8 cellular contexts compared by ENCODE assay signal in the genomic region with DNA sequence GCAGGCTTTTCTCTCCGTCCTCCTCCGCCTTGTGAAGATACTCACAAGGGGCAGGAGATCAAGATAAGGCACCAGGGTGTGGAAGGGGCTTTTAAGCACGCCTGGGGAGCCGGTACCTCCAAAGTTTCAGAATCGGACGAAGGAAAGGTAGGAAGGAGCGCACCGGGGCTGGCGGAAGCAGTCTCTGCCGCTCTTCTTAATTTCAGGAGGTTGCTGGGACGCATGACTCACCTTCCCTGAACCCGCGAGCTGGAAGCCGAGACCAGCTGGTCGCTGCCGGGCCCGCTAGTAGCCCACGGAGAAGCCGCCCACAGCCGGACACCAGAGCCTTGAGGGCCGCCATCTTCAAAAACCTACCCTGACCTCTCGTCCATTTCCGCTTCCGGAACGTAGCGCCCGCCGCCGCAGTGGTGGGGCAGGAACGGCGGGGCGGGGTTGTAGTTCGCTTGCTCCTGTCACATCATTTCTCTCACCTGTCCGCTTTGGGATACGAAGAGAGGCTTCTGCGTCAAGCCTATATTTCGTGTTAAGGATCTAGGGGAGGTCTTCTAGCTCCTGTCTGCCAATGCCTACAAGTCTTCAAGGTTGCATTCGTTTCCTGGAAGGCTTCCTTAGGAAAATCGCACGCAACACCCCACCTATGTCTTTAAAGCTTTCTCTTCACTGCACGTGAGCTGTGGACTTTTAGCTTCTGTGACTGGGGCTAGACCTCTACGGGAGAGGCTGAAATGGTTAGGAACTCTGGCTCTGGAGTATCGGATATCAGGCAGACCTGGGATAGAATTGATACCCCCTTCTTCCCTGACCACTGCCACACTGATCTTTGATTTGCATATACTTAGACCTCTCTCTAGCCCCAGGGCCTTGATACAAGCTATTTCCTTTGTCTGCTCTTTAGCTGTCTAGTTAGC. TPM values are rescaled to one million over a fixed set of nuclear protein-coding genes. Genes with fewer than 3 reads are reported as not detected.
DNase-seq lines count a peak whose midpoint lies in the region; ATAC-seq, FAIRE-seq and TF ChIP-seq lines count a peak whose summit lies in the region.

Gene MRPS18A, minus strand, starts transcription at position 355 of the 911 bp plus-strand sequence. Its CDS starts 12 bp downstream, at position 343.

- H3K4me1 ChIP-seq in astrocyte (ENCODE audit: insufficient read depth, low read length) = peaks cover 13% of the 10 kb centered on the region
- peaks cover 15% of the 10 kb centered on the region for H3K4me1 ChIP-seq in hepatocyte (ENCODE audit: insufficient read depth)

- H3K9ac ChIP-seq in astrocyte (ENCODE audit: low read length) = peak within 1 kb of the TSS; percentile 94

- no peaks in the 10 kb centered on the region for H3K9me2 ChIP-seq in hepatocyte (replicated peaks; ENCODE audit: insufficient read depth)

- H3K27me3 ChIP-seq in astrocyte (ENCODE audit: insufficient read depth, low read length) (no peaks in the 10 kb centered on the region), hepatocyte (no peaks in the 10 kb centered on the region)

- ATAC-seq in GM18502 (IDR thresholded peaks at IDR 0.05; ENCODE audit: poor library complexity, unreplicated experiment) = peak; percentile 96
- ATAC-seq in HG02840 (IDR thresholded peaks at IDR 0.05; ENCODE audit: low FRiP score, unreplicated experiment) = peak; percentile 93

- H2AFZ ChIP-seq in astrocyte (ENCODE audit: low read depth, low read length) (peak within 1 kb of the TSS; percentile 99), hepatocyte (peak within 1 kb of the TSS; percentile 78)

- no peaks in the 10 kb centered on the region for H3K9me3 Mint-ChIP-seq in astrocyte (ENCODE audit: unreplicated experiment)

- TF ChIP-seq CTCF in astrocyte (IDR thresholded peaks at IDR 0.05; ENCODE audit: insufficient read depth, low read depth, low read length) = no peak
- no peak for TF ChIP-seq CTCF in hepatocyte (IDR thresholded peaks at IDR 0.05; ENCODE audit: poor library complexity)
- TF ChIP-seq CTCF in retinal pigment epithelial cell (conservative IDR thresholded peaks at IDR 0.05; ENCODE audit: low read depth, low read length) = no peak

- no peaks in the 10 kb centered on the region for H3K36me3 Mint-ChIP-seq in astrocyte (ENCODE audit: low read depth, unreplicated experiment)

- no peak for FAIRE-seq in astrocyte (lab: Jason Lieb, UNC)

- DNase-seq in NCI-H187 (lab: John Stamatoyannopoulos, UW) (peak; percentile 19 to 62), T-helper 9 cell (peak; percentile 71), astrocyte (ENCODE audit: low read depth) (peak; percentile 67), hepatocyte (ENCODE audit: low spot score) (peak; percentile 92), retinal pigment epithelial cell (ENCODE audit: low read depth) (no peak), cortex of kidney (lab: John Stamatoyannopoulos, UW) (no peak)

- no peaks in the 10 kb centered on the region for H3K9me3 ChIP-seq in astrocyte (ENCODE audit: insufficient read depth, low read depth, low read length)
- no peaks in the 10 kb centered on the region for H3K9me3 ChIP-seq in hepatocyte (ENCODE audit: low read depth)

- H3K36me3 ChIP-seq in astrocyte (ENCODE audit: insufficient read depth, low read length) (no peaks in the 10 kb centered on the region), hepatocyte (replicated peaks; ENCODE audit: insufficient read depth, low read depth) (no peaks in the 10 kb centered on the region)

- H3K4me2 ChIP-seq in astrocyte (ENCODE audit: low read length) (peak within 1 kb of the TSS; percentile 98), hepatocyte (peak within 1 kb of the TSS; percentile 79)

- H3K27ac Mint-ChIP-seq in astrocyte (ENCODE audit: unreplicated experiment) = peak within 1 kb of the TSS; percentile 95

- H3K4me3 ChIP-seq in astrocyte (ENCODE audit: insufficient read depth, low read depth, low read length) (peak within 1 kb of the TSS; percentile 97), hepatocyte (peak within 1 kb of the TSS; percentile 89), retinal pigment epithelial cell (ENCODE audit: low read length) (peak within 1 kb of the TSS; percentile 95)

- peak within 1 kb of the TSS; percentile 56 for H3K27ac ChIP-seq in astrocyte (ENCODE audit: low read depth, low read length)
- H3K27ac ChIP-seq in hepatocyte = peak within 1 kb of the TSS; percentile 88

- H3K79me2 ChIP-seq in astrocyte (ENCODE audit: insufficient read depth, low read length) (peaks cover 56% of the 10 kb centered on the region), hepatocyte (peaks cover 48% of the 10 kb centered on the region)

- H4K20me1 ChIP-seq in astrocyte (ENCODE audit: insufficient read depth, low read length) (peaks cover 39% of the 10 kb centered on the region), hepatocyte (ENCODE audit: insufficient read depth, poor library complexity, severe bottlenecking) (peaks cover 5% of the 10 kb centered on the region)

- peaks cover 18% of the 10 kb centered on the region for H3K4me1 Mint-ChIP-seq in astrocyte (ENCODE audit: low read depth, unreplicated experiment)

- peak within 1 kb of the TSS; percentile 98 for H3K4me3 Mint-ChIP-seq in astrocyte (ENCODE audit: unreplicated experiment)

- WGBS in hepatocyte (ENCODE audit: low lambda C conversion rate, missing lambda C conversion rate) = 13% methylated on average over 43 of the region's 43 CpGs

- H3K27me3 Mint-ChIP-seq in astrocyte (ENCODE audit: low read depth, unreplicated experiment) = no peaks in the 10 kb centered on the region

RNA-seq across cellular contexts. Expression of gene MRPS18A, which starts in this region (rescaled TPM):
- total RNA-seq in astrocyte (33.5 and 38.3 TPM in 2 replicates), hepatocyte (46.1 and 53.1 TPM in 2 replicates)
- polyA plus RNA-seq in hepatocyte = 68.8 and 71.1 TPM in 2 replicates

Comparison
In these comparisons a context has a peak if more than half of its experiments do, and no peak if none do; other contexts are left out.
1. DNase-seq: peak in NCI-H187 (2 of 2), T-helper 9 cell (single experiment), astrocyte (single experiment) and hepatocyte (single experiment); none in retinal pigment epithelial cell (single experiment) and cortex of kidney (single experiment).
2. Peak in every context shown above with its lines, with median percentiles within 50 percentile points of each other: H3K4me3 ChIP-seq.